Comparison of ENCODE assay signal across 9 cellular contexts in the genomic region with DNA sequence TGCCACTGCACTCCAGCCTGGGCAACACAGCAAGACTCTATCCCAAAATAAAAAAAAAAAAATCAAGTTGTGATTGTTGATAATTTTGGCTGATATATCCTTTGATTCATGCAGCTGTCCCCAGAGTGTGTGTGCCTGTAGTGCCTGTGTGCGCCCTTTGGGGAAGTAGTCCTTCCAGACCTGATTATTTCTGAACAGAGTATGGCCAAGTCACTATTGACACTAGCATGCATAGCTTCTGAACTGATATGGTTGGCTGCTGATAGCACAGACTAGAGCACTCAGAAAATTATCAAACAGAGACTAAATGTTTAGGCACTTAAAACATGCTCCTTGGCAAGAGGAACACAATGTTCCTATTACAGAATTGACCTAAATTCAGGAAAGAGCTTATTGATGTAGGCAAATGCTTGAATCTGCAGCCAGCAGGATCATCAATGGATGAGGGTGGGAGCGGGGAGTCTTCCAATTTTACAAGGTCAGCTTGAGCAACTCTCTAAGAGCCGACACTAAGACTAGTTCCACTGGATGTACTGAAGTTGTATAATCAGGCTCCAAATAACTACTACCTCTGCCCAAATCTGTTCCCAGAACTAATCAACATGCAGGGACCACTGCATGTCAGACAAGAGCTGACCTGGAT.
"Had no signal": no experiment of that assay in that cellular context is flagged by ENCODE, and none has a peak within 500 bp of the region (broad histone marks: within the 10 kb centered on the region; RNA-seq: fewer than 3 reads in every experiment).

No MANE protein-coding gene starts in this region.

- H3K4me1 Mint-ChIP-seq: stimulated activated memory B cell treated with anti-CD40 and anti-IgM and Interleukin-4, amounts not matched to agents 10 μg/mL and 1 μg/mL and 100 μg/mL, for 72 hours had no signal

- H3K4me3 Mint-ChIP-seq: activated naive CD4-positive, alpha-beta T cell treated with anti-CD3 and anti-CD28 coated beads, Interleukin-2, amount 50 U/mL, for 24 hours; stimulated activated memory B cell treated with anti-CD40 and anti-IgM and Interleukin-4, amounts not matched to agents 10 μg/mL and 1 μg/mL and 100 μg/mL, for 72 hours; type B pancreatic cell had no signal

- H3K27me3 Mint-ChIP-seq: activated naive CD4-positive, alpha-beta T cell treated with anti-CD3 and anti-CD28 coated beads, Interleukin-2, amount 50 U/mL, for 24 hours; naive thymus-derived CD4-positive, alpha-beta T cell; stimulated activated memory B cell treated with anti-CD40 and anti-IgM and Interleukin-4, amounts not matched to agents 10 μg/mL and 1 μg/mL and 100 μg/mL, for 72 hours; type B pancreatic cell had no signal

- H3K9me3 Mint-ChIP-seq: activated naive CD4-positive, alpha-beta T cell treated with anti-CD3 and anti-CD28 coated beads, Interleukin-2, amount 50 U/mL, for 24 hours; naive thymus-derived CD4-positive, alpha-beta T cell; stimulated activated memory B cell treated with anti-CD40 and anti-IgM and Interleukin-4, amounts not matched to agents 10 μg/mL and 1 μg/mL and 100 μg/mL, for 72 hours; type B pancreatic cell had no signal

- DNase-seq: activated CD4-positive, alpha-beta T cell treated with anti-CD3 and anti-CD28 coated beads for 4 hours; esophagus squamous epithelium; left cardiac atrium; mammary epithelial cell; WERI-Rb-1 had no signal

- ATAC-seq: naive thymus-derived CD4-positive, alpha-beta T cell; stimulated activated memory B cell treated with anti-CD40 and anti-IgM and Interleukin-4, amounts not matched to agents 10 μg/mL and 1 μg/mL and 100 μg/mL, for 72 hours had no signal

- H3K27ac Mint-ChIP-seq: activated naive CD4-positive, alpha-beta T cell treated with anti-CD3 and anti-CD28 coated beads, Interleukin-2, amount 50 U/mL, for 24 hours; stimulated activated memory B cell treated with anti-CD40 and anti-IgM and Interleukin-4, amounts not matched to agents 10 μg/mL and 1 μg/mL and 100 μg/mL, for 72 hours; type B pancreatic cell had no signal
